ENCODE assay signal across 1 cellular context in the genomic region with DNA sequence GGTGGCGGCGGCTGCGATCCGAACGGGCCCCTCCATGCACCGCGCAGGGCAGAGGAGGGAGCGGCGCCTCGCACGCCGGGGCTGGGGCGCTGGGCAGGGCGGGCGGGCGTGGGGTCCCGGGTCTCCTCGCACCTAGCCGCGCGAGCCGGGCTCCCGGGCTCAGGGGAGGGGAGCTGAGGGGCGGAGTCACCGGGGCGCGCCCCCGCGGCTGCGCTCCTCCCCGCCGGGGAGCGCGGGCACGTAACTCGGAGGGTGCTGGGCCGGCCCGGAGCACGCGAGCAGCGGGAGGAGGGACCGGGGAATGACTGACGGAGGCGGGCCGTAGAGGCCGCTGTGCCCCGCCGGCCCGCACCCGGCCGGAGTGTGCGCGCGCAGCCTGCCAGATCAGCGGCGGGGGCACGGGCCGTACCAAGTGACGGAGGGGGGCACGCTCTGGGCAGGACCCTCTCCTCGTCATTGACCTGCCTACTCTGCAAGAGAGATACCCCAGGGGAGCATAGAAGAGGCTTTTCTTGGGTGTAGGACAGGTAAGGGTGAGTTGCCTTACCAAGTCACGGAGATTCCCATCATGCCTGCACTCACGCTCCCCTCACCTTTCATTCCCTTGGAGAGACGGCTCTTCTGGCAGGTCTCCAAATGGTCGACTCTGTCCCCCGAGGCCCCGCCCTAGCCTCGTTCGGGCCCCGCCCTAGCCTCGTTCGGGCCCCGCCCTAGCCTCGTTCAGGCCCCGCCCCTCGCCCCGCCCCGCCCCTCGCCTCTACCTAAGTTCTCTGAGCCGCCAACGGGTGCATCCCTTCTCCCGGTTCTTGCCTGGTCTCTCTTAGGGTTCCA.
TF ChIP-seq lines count a peak whose summit lies in the region.

CDON (minus strand) TSS at position 188 of the 831 bp plus-strand sequence. CDS start 39,390 bp downstream, outside the sequence.

TF ChIP-seq in HepG2, 621 proteins besides CTCF, POLR2A, EP300 and RAD21 (continued from another document and continues in another):
- TF ChIP-seq ZBED4 (CRISPR knock-in tag; IDR thresholded peaks at IDR 0.05; ENCODE audit: borderline replicate concordance) (peak; percentile 89), KDM5A (IDR thresholded peaks at IDR 0.05; ENCODE audit: borderline replicate concordance, low read length) (no peak), ZNF580 (CRISPR knock-in tag; IDR thresholded peaks at IDR 0.05; ENCODE audit: borderline replicate concordance, low read depth) (peak; percentile 38; the same call in 1 of the 2 replicates), MNT (IDR thresholded peaks at IDR 0.05) (0 out of 2 replicates have a peak, but pooled peaks have one; percentile 2), POLR2AphosphoS5 (IDR thresholded peaks at IDR 0.05; ENCODE audit: low read depth, low read length) (peak; percentile 32; the same call in 1 of the 2 replicates), GATAD2A (CRISPR knock-in tag; IDR thresholded peaks at IDR 0.05) (peak; percentile 56; the same call in 1 of the 2 replicates), BCL6 (CRISPR knock-in tag; IDR thresholded peaks at IDR 0.05) (peak; percentile 8; the same call in 1 of the 2 replicates), KMT2B (CRISPR knock-in tag; IDR thresholded peaks at IDR 0.05) (peak; percentile 61; the same call in 1 of the 2 replicates), MED1 (CRISPR knock-in tag; IDR thresholded peaks at IDR 0.05) (peak; percentile 62), KLF12 (CRISPR knock-in tag; IDR thresholded peaks at IDR 0.05; ENCODE audit: borderline replicate concordance) (no peak), ZNF660 (CRISPR knock-in tag; IDR thresholded peaks at IDR 0.05; ENCODE audit: borderline replicate concordance, low read depth) (no peak), ZNF574 (CRISPR knock-in tag; IDR thresholded peaks at IDR 0.05) (peak; percentile 45), CBFB (CRISPR knock-in tag; IDR thresholded peaks at IDR 0.05) (peak; percentile 58; the same call in 1 of the 2 replicates), ZNF563 (CRISPR knock-in tag; IDR thresholded peaks at IDR 0.05) (no peak), ZNF879 (CRISPR knock-in tag; IDR thresholded peaks at IDR 0.05) (no peak), RBFOX2 (IDR thresholded peaks at IDR 0.05; ENCODE audit: low read depth, low read length) (peak; percentile 71), IKZF4 (CRISPR knock-in tag; IDR thresholded peaks at IDR 0.05; ENCODE audit: borderline replicate concordance, low read depth, not compliant biosample characterization) (no peak), ZNF33A (CRISPR knock-in tag; IDR thresholded peaks at IDR 0.05; ENCODE audit: borderline replicate concordance) (no peak), TRIM24 (CRISPR knock-in tag; IDR thresholded peaks at IDR 0.05) (no peak), TBX3 (IDR thresholded peaks at IDR 0.05; ENCODE audit: borderline replicate concordance) (no peak), SMAD3 (CRISPR knock-in tag; IDR thresholded peaks at IDR 0.05) (no peak), ZFX (CRISPR knock-in tag; IDR thresholded peaks at IDR 0.05; ENCODE audit: low read depth) (peak; percentile 64), BRCA1 (CRISPR knock-in tag; IDR thresholded peaks at IDR 0.05) (no peak), REPIN1 (CRISPR knock-in tag; IDR thresholded peaks at IDR 0.05; ENCODE audit: borderline replicate concordance, low read depth) (no peak), ZNF430 (CRISPR knock-in tag; IDR thresholded peaks at IDR 0.05) (no peak), ZNF264 (CRISPR knock-in tag; IDR thresholded peaks at IDR 0.05) (no peak), SP4 (CRISPR knock-in tag; IDR thresholded peaks at IDR 0.05) (peak; percentile 88), ZNF234 (CRISPR knock-in tag; conservative IDR thresholded peaks at IDR 0.05) (no peak), ZNF253 (CRISPR knock-in tag; IDR thresholded peaks at IDR 0.05; ENCODE audit: borderline replicate concordance) (no peak), ZNF672 (CRISPR knock-in tag; IDR thresholded peaks at IDR 0.05) (no peak), BHLHE40 (IDR thresholded peaks at IDR 0.05; ENCODE audit: low read length) (peak; percentile 97), JUN (CRISPR knock-in tag; IDR thresholded peaks at IDR 0.05) (0 out of 2 replicates have a peak, but pooled peaks have one; percentile 45), ZFY (CRISPR knock-in tag; IDR thresholded peaks at IDR 0.05) (peak; percentile 58; the same call in 1 of the 2 replicates), ZFP1 (CRISPR knock-in tag; IDR thresholded peaks at IDR 0.05) (no peak), HIVEP1 (CRISPR knock-in tag; IDR thresholded peaks at IDR 0.05) (no peak), MXD4 (CRISPR knock-in tag; IDR thresholded peaks at IDR 0.05) (peak; percentile 22; the same call in 1 of the 2 replicates)
- TF ChIP-seq, protein P1, sequence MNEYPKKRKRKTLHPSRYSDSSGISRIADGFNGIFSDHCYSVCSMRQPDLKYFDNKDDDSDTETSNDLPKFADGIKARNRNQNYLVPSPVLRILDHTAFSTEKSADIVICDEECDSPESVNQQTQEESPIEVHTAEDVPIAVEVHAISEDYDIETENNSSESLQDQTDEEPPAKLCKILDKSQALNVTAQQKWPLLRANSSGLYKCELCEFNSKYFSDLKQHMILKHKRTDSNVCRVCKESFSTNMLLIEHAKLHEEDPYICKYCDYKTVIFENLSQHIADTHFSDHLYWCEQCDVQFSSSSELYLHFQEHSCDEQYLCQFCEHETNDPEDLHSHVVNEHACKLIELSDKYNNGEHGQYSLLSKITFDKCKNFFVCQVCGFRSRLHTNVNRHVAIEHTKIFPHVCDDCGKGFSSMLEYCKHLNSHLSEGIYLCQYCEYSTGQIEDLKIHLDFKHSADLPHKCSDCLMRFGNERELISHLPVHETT (CRISPR knock-in tag; conservative IDR thresholded peaks at IDR 0.05) = peak; percentile 40; the same call in 1 of the 2 replicates
- TF ChIP-seq, protein P2, sequence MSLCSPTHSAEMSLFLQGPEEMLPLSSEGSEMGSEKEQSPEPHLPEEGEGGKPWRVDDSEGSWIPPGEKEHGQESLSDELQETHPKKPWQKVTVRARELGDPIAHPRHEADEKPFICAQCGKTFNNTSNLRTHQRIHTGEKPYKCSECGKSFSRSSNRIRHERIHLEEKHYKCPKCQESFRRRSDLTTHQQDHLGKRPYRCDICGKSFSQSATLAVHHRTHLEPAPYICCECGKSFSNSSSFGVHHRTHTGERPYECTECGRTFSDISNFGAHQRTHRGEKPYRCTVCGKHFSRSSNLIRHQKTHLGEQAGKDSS (CRISPR knock-in tag; IDR thresholded peaks at IDR 0.05; ENCODE audit: borderline replicate concordance, low read depth) = no peak
- TF ChIP-seq, protein P3, sequence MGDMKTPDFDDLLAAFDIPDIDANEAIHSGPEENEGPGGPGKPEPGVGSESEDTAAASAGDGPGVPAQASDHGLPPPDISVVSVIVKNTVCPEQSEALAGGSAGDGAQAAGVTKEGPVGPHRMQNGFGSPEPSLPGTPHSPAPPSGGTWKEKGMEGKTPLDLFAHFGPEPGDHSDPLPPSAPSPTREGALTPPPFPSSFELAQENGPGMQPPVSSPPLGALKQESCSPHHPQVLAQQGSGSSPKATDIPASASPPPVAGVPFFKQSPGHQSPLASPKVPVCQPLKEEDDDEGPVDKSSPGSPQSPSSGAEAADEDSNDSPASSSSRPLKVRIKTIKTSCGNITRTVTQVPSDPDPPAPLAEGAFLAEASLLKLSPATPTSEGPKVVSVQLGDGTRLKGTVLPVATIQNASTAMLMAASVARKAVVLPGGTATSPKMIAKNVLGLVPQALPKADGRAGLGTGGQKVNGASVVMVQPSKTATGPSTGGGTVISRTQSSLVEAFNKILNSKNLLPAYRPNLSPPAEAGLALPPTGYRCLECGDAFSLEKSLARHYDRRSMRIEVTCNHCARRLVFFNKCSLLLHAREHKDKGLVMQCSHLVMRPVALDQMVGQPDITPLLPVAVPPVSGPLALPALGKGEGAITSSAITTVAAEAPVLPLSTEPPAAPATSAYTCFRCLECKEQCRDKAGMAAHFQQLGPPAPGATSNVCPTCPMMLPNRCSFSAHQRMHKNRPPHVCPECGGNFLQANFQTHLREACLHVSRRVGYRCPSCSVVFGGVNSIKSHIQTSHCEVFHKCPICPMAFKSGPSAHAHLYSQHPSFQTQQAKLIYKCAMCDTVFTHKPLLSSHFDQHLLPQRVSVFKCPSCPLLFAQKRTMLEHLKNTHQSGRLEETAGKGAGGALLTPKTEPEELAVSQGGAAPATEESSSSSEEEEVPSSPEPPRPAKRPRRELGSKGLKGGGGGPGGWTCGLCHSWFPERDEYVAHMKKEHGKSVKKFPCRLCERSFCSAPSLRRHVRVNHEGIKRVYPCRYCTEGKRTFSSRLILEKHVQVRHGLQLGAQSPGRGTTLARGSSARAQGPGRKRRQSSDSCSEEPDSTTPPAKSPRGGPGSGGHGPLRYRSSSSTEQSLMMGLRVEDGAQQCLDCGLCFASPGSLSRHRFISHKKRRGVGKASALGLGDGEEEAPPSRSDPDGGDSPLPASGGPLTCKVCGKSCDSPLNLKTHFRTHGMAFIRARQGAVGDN (CRISPR knock-in tag; IDR thresholded peaks at IDR 0.05) = peak; percentile 79
